23 cellular contexts compared by ENCODE assay signal in genomic region chr4:108486046-108486445, GRCh38.
"Had no signal": no experiment of that assay in that cellular context is flagged by ENCODE, and none has a peak within 500 bp of the region (broad histone marks: within the 10 kb centered on the region; RNA-seq: fewer than 3 reads in every experiment).

No MANE protein-coding gene starts in this region.

- H3K36me3 ChIP-seq: MG63 had no signal

- H3K9me3 ChIP-seq: MG63 had no signal

- DNase-seq: MG63, NCI-H1092, NCI-H1105 treated with DMSO at 0.1 percent for 48 hours, NCI-H1417 treated with DMSO at 0.1 percent for 48 hours, NCI-H187, NCI-H2029, NCI-H2081 treated with DMSO at 0.1 percent for 48 hours, NCI-H2171, NCI-H226, NCI-H446, NCI-H510A, NCI-H524 treated with DMSO at 0.1 percent for 48 hours, NCI-H69, NCI-H774, PC-3, SHP77, T-helper 1 cell had no signal

- H3K4me2 ChIP-seq: KMS-11 had no signal

- H3K27ac ChIP-seq: HL-60, KMS-11, RWPE1 had no signal

- ATAC-seq: K562, Panc1, PC-3, SK-N-SH treated with all-trans-retinoic acid at 6 μM for 48 hours had no signal

- H3K9ac ChIP-seq: KMS-11 had no signal

- H3K4me3 ChIP-seq: K562, MG63 had no signal

- H3K27me3 ChIP-seq: MG63 had no signal
